In the genomic region with DNA sequence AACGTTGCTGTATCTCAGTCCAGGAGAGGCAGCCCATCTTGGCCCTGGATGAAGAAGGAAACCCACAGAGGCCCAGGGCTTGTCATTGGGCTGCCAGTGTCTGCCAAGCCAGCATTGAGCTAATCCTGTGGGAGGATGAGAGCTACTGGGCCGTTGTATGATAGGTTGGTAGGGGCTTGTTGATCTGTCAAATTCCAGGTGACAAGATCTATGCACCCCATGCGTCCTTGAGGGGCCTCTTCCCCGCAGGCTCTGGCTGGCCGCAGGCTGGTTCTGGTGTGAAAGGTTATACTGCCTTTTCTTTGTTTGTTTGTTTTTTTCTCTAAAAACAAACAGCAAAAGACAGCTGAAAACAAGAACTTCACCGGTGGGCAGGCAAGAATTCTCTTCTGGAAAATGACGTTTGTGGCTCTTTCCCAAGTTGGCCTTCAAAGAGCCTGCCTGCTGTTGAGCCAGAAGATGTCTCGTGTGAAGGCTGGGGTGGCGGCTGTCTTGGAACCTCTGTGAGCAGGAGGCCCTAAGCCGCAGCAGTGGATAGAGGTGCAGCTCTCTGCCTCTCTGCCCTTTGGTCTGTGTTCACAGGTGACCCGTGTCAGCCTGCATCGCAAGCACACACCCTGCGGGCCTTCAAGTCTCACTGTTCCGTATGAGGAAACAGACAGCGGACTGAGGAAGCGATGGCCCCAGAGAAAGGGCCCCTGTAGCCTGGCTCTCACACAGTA, we compare ENCODE assay signal across 1 cellular context.
TF ChIP-seq lines count a peak whose summit lies in the region.

No MANE protein-coding gene starts in this region.

TF ChIP-seq in HepG2, 621 proteins besides CTCF, POLR2A, EP300 and RAD21 (continued from another document):
- TF ChIP-seq, protein P1, sequence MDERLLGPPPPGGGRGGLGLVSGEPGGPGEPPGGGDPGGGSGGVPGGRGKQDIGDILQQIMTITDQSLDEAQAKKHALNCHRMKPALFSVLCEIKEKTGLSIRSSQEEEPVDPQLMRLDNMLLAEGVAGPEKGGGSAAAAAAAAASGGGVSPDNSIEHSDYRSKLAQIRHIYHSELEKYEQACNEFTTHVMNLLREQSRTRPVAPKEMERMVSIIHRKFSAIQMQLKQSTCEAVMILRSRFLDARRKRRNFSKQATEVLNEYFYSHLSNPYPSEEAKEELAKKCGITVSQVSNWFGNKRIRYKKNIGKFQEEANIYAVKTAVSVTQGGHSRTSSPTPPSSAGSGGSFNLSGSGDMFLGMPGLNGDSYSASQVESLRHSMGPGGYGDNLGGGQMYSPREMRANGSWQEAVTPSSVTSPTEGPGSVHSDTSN (CRISPR knock-in tag; IDR thresholded peaks at IDR 0.05): peak; percentile 48; the same call in 1 of the 2 replicates
- TF ChIP-seq, protein P2, sequence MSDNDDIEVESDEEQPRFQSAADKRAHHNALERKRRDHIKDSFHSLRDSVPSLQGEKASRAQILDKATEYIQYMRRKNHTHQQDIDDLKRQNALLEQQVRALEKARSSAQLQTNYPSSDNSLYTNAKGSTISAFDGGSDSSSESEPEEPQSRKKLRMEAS (IDR thresholded peaks at IDR 0.05): peak; percentile 65
- TF ChIP-seq FOXP1 (IDR thresholded peaks at IDR 0.05) (no peak), FOXP1 (CRISPR knock-in tag; IDR thresholded peaks at IDR 0.05) (peak; percentile 62; the same call in 1 of the 2 replicates), ASH2L (IDR thresholded peaks at IDR 0.05; ENCODE audit: insufficient read length, low read depth, low read length) (peak; percentile 47), CREM (IDR thresholded peaks at IDR 0.05) (peak; percentile 11; the same call in 1 of the 2 replicates), CREM (CRISPR knock-in tag; IDR thresholded peaks at IDR 0.05) (no peak), ARID2 (CRISPR knock-in tag; IDR thresholded peaks at IDR 0.05; ENCODE audit: borderline replicate concordance) (no peak), GMEB1 (CRISPR knock-in tag; IDR thresholded peaks at IDR 0.05; ENCODE audit: borderline replicate concordance) (no peak), FOXP4 (CRISPR knock-in tag; IDR thresholded peaks at IDR 0.05) (peak; percentile 80), CREB1 (IDR thresholded peaks at IDR 0.05) (no peak), CREB1 (CRISPR knock-in tag; IDR thresholded peaks at IDR 0.05) (0 out of 2 replicates have a peak, but pooled peaks have one; percentile 20), WIZ (CRISPR knock-in tag; IDR thresholded peaks at IDR 0.05) (no peak), PHF8 (CRISPR knock-in tag; IDR thresholded peaks at IDR 0.05) (peak; percentile 25; the same call in 1 of the 2 replicates), CBX5 (CRISPR knock-in tag; IDR thresholded peaks at IDR 0.05; ENCODE audit: borderline replicate concordance) (0 out of 2 replicates have a peak, but pooled peaks have one; percentile 35), SRSF9 (IDR thresholded peaks at IDR 0.05; ENCODE audit: borderline replicate concordance, insufficient read depth, low read depth, low read length, poor library complexity, severe bottlenecking) (no peak), ZSCAN25 (CRISPR knock-in tag; IDR thresholded peaks at IDR 0.05) (0 out of 2 replicates have a peak, but pooled peaks have one; percentile 37), ZNF230 (CRISPR knock-in tag; IDR thresholded peaks at IDR 0.05) (0 out of 2 replicates have a peak, but pooled peaks have one; percentile 52), NR2F6 (IDR thresholded peaks at IDR 0.05) (0 out of 2 replicates have a peak, but pooled peaks have one; percentile 8), NR2F6 (CRISPR knock-in tag; IDR thresholded peaks at IDR 0.05) (no peak), NCOA2 (CRISPR knock-in tag; IDR thresholded peaks at IDR 0.05) (no peak), HNF4G (IDR thresholded peaks at IDR 0.05; ENCODE audit: borderline replicate concordance, low read depth, low read length) (peak; percentile 87), HNF4G (CRISPR knock-in tag; IDR thresholded peaks at IDR 0.05; ENCODE audit: borderline replicate concordance, low read depth) (no peak), DPF2 (CRISPR knock-in tag; IDR thresholded peaks at IDR 0.05; ENCODE audit: borderline replicate concordance, low read depth) (peak; percentile 46; the same call in 1 of the 2 replicates), TEAD3 (CRISPR knock-in tag; optimal IDR thresholded peaks at IDR 0.05; ENCODE audit: borderline replicate concordance) (peak; percentile 53), NR2C2 (CRISPR knock-in tag; IDR thresholded peaks at IDR 0.05; ENCODE audit: borderline replicate concordance) (0 out of 2 replicates have a peak, but pooled peaks have one; percentile 34), ZNF547 (CRISPR knock-in tag; IDR thresholded peaks at IDR 0.05) (no peak), KLF6 (CRISPR knock-in tag; IDR thresholded peaks at IDR 0.05) (0 out of 2 replicates have a peak, but pooled peaks have one; percentile 31), REL (CRISPR knock-in tag; conservative IDR thresholded peaks at IDR 0.05) (no peak), RFX3 (CRISPR knock-in tag; IDR thresholded peaks at IDR 0.05) (no peak), KMT2B (CRISPR knock-in tag; IDR thresholded peaks at IDR 0.05) (0 out of 2 replicates have a peak, but pooled peaks have one; percentile 45), ATF7-NPFF (CRISPR knock-in tag; IDR thresholded peaks at IDR 0.05; ENCODE audit: low read depth) (0 out of 2 replicates have a peak, but pooled peaks have one; percentile 56), ZNF782 (CRISPR knock-in tag; IDR thresholded peaks at IDR 0.05; ENCODE audit: borderline replicate concordance) (peak; percentile 44; the same call in 1 of the 2 replicates), HOXA9 (CRISPR knock-in tag; IDR thresholded peaks at IDR 0.05; ENCODE audit: borderline replicate concordance) (0 out of 2 replicates have a peak, but pooled peaks have one; percentile 31), NONO (IDR thresholded peaks at IDR 0.05) (no peak), NONO (CRISPR knock-in tag; conservative IDR thresholded peaks at IDR 0.05) (peak; percentile 48; the same call in 1 of the 2 replicates), ERF (CRISPR knock-in tag; IDR thresholded peaks at IDR 0.05) (peak; percentile 2; the same call in 1 of the 2 replicates), DRAP1 (CRISPR knock-in tag; IDR thresholded peaks at IDR 0.05) (no peak), NFKBIZ (CRISPR knock-in tag; IDR thresholded peaks at IDR 0.05) (no peak), ZNF207 (IDR thresholded peaks at IDR 0.05; ENCODE audit: borderline replicate concordance) (no peak), ZNF33B (CRISPR knock-in tag; IDR thresholded peaks at IDR 0.05) (no peak), BHLHE40 (IDR thresholded peaks at IDR 0.05; ENCODE audit: low read length) (peak; percentile 28; the same call in 1 of the 2 replicates)
- TF ChIP-seq, protein P3, sequence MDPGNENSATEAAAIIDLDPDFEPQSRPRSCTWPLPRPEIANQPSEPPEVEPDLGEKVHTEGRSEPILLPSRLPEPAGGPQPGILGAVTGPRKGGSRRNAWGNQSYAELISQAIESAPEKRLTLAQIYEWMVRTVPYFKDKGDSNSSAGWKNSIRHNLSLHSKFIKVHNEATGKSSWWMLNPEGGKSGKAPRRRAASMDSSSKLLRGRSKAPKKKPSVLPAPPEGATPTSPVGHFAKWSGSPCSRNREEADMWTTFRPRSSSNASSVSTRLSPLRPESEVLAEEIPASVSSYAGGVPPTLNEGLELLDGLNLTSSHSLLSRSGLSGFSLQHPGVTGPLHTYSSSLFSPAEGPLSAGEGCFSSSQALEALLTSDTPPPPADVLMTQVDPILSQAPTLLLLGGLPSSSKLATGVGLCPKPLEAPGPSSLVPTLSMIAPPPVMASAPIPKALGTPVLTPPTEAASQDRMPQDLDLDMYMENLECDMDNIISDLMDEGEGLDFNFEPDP (CRISPR knock-in tag; conservative IDR thresholded peaks at IDR 0.05): no peak
- TF ChIP-seq, protein P4, sequence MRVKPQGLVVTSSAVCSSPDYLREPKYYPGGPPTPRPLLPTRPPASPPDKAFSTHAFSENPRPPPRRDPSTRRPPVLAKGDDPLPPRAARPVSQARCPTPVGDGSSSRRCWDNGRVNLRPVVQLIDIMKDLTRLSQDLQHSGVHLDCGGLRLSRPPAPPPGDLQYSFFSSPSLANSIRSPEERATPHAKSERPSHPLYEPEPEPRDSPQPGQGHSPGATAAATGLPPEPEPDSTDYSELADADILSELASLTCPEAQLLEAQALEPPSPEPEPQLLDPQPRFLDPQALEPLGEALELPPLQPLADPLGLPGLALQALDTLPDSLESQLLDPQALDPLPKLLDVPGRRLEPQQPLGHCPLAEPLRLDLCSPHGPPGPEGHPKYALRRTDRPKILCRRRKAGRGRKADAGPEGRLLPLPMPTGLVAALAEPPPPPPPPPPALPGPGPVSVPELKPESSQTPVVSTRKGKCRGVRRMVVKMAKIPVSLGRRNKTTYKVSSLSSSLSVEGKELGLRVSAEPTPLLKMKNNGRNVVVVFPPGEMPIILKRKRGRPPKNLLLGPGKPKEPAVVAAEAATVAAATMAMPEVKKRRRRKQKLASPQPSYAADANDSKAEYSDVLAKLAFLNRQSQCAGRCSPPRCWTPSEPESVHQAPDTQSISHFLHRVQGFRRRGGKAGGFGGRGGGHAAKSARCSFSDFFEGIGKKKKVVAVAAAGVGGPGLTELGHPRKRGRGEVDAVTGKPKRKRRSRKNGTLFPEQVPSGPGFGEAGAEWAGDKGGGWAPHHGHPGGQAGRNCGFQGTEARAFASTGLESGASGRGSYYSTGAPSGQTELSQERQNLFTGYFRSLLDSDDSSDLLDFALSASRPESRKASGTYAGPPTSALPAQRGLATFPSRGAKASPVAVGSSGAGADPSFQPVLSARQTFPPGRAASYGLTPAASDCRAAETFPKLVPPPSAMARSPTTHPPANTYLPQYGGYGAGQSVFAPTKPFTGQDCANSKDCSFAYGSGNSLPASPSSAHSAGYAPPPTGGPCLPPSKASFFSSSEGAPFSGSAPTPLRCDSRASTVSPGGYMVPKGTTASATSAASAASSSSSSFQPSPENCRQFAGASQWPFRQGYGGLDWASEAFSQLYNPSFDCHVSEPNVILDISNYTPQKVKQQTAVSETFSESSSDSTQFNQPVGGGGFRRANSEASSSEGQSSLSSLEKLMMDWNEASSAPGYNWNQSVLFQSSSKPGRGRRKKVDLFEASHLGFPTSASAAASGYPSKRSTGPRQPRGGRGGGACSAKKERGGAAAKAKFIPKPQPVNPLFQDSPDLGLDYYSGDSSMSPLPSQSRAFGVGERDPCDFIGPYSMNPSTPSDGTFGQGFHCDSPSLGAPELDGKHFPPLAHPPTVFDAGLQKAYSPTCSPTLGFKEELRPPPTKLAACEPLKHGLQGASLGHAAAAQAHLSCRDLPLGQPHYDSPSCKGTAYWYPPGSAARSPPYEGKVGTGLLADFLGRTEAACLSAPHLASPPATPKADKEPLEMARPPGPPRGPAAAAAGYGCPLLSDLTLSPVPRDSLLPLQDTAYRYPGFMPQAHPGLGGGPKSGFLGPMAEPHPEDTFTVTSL (CRISPR knock-in tag; IDR thresholded peaks at IDR 0.05; ENCODE audit: borderline replicate concordance): peak; percentile 43; the same call in 1 of the 2 replicates
